ENCODE assay signal across 22 cellular contexts in genomic region chr1:23514121-23514679, GRCh38. TPM values are rescaled to one million over a fixed set of nuclear protein-coding genes. Genes with fewer than 3 reads are reported as not detected.
"Had no signal": no experiment of that assay in that cellular context is flagged by ENCODE, and none has a peak within 500 bp of the region (broad histone marks: within the 10 kb centered on the region; RNA-seq: fewer than 3 reads in every experiment).

No MANE protein-coding gene starts in this region.

- H3K4me1 ChIP-seq: colonic mucosa, heart right ventricle, pancreas, prostate gland, right lobe of liver, stomach, transverse colon had no signal

- H3K27ac ChIP-seq: colonic mucosa, dorsolateral prefrontal cortex, heart right ventricle, pancreas, prostate gland, right lobe of liver, stomach, thoracic aorta, transverse colon had no signal

- H3K27ac Mint-ChIP-seq: natural killer cell treated with Interleukin-12 subunit alpha and Interleukin-12 subunit beta and Interleukin-15 and Interleukin-18, amount 100 ng/mL, for 72 hours had no signal

- ATAC-seq: esophagus mucosa; heart right ventricle; left lobe of liver; natural killer cell treated with Interleukin-12 subunit alpha and Interleukin-12 subunit beta and Interleukin-15 and Interleukin-18, amount 100 ng/mL, for 72 hours; pancreas had no signal

- DNase-seq: colonic mucosa; dorsolateral prefrontal cortex; effector CD8-positive, alpha-beta T cell; heart right ventricle; hypothalamus; kidney glomerular epithelial cell; mesenchymal stem cell; midbrain; occipital lobe; pancreas; stimulated activated CD4-positive, alpha-beta T cell treated with anti-CD3 and anti-CD28 coated beads, Interleukin-1b, Interleukin-23, amount 100 ng/mL, for 48 hours; stimulated activated CD4-positive, alpha-beta T cell treated with anti-CD3 and anti-CD28 coated beads, Interleukin-4, amount 100 ng/mL, for 24 hours; stimulated activated naive CD4-positive, alpha-beta T cell; stomach; substantia nigra; transverse colon had no signal

- H3K9me3 Mint-ChIP-seq: natural killer cell treated with Interleukin-12 subunit alpha and Interleukin-12 subunit beta and Interleukin-15 and Interleukin-18, amount 100 ng/mL, for 72 hours had no signal

- H3K27me3 Mint-ChIP-seq: natural killer cell treated with Interleukin-12 subunit alpha and Interleukin-12 subunit beta and Interleukin-15 and Interleukin-18, amount 100 ng/mL, for 72 hours had no signal

- H3K4me3 Mint-ChIP-seq: natural killer cell treated with Interleukin-12 subunit alpha and Interleukin-12 subunit beta and Interleukin-15 and Interleukin-18, amount 100 ng/mL, for 72 hours had no signal

- H3K4me3 ChIP-seq: colonic mucosa, dorsolateral prefrontal cortex, heart right ventricle, pancreas, prostate gland, right lobe of liver, stomach, thoracic aorta, transverse colon had no signal

- H3K36me3 ChIP-seq: colonic mucosa, pancreas, prostate gland, right lobe of liver, thoracic aorta, transverse colon had no signal

- H3K36me3 Mint-ChIP-seq: natural killer cell treated with Interleukin-12 subunit alpha and Interleukin-12 subunit beta and Interleukin-15 and Interleukin-18, amount 100 ng/mL, for 72 hours had no signal

- H3K27me3 ChIP-seq: colonic mucosa, dorsolateral prefrontal cortex, heart right ventricle, pancreas, right lobe of liver, stomach, transverse colon had no signal

- H3K9me3 ChIP-seq: colonic mucosa, heart right ventricle, pancreas, prostate gland, right lobe of liver, stomach, thoracic aorta, transverse colon had no signal

RNA-seq across cellular contexts. Expression of gene ASAP3, which starts 30.2 kb away (rescaled TPM):
- total RNA-seq: natural killer cell treated with Interleukin-12 subunit alpha and Interleukin-12 subunit beta and Interleukin-15 and Interleukin-18, amount 100 ng/mL, for 72 hours had no signal
